25 cellular contexts compared by ENCODE assay signal in the genomic region with DNA sequence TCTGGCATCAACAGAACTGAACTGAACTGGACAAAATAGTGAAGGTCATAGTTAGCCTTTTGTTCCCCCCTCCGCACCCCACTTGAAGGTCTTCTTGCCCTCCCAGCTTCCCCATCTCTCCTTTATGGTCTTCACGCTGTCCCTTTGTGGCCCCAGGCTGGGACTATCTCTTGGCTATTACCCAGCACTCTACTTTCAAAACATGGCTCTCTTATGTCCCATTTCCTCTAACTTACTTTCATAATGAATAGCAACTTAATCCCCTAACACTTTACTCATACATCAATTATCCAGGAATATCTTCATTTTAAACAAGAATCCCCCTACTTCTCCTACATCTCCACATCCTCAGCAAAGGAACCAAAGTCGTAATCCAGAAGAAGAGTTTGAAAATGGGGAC.
A peak's percentile ranks its signal among the peaks of the same experiment; 100 is the strongest.
DNase-seq lines count a peak whose midpoint lies in the region; ATAC-seq, FAIRE-seq and TF ChIP-seq lines count a peak whose summit lies in the region.
"Had no signal": no experiment of that assay in that cellular context is flagged by ENCODE, and none has a peak within 500 bp of the region (broad histone marks: within the 10 kb centered on the region; RNA-seq: fewer than 3 reads in every experiment).

No MANE protein-coding gene starts in this region.

- intact Hi-C loops in GM12878 (cut with micrococcal nuclease; ENCODE audit: unreplicated experiment) (no loop called here), Right ventricle myocardium inferior (cut with DNase I) (no loop called here)

- H2AK5ac ChIP-seq in mesendoderm (ENCODE audit: low read length) = no peak overlapping the region

- H3K36me3 ChIP-seq in GM12878 (ENCODE audit: control insufficient read depth in 2 of 2, insufficient read depth in 2 of 2, low read length in 1 of 2) (no peaks in the 10 kb centered on the region), right atrium auricular region (no peaks in the 10 kb centered on the region), mesendoderm (ENCODE audit: control insufficient read depth, insufficient read depth, low read length) (no peaks in the 10 kb centered on the region)
- H3K36me3 ChIP-seq: adrenal gland, brain microvascular endothelial cell, heart left ventricle, MG63, neutrophil had no signal

- no peak overlapping the region for H4K5ac ChIP-seq in mesendoderm (ENCODE audit: low read length)

- no peak overlapping the region for H3K9ac ChIP-seq in GM12878 (ENCODE audit: control insufficient read depth, insufficient read depth, low read length)
- no peak overlapping the region for H3K9ac ChIP-seq in mesendoderm (ENCODE audit: low read length)

- no peak for TF ChIP-seq POLR2A in GM12878 (IDR thresholded peaks at IDR 0.05; ENCODE audit: low read depth, low read length)

- TF ChIP-seq RAD21 in GM12878 (IDR thresholded peaks at IDR 0.05; ENCODE audit: insufficient read depth, low read depth, low read length) = no peak

- RAD21 ChIA-PET in GM12878 (lab: Charles Lee; ENCODE audit: unreplicated experiment) = no interaction called here

- H2BK5ac ChIP-seq in mesendoderm (ENCODE audit: low read length) = no peak overlapping the region

- TF ChIP-seq CTCF in GM12878 (IDR thresholded peaks at IDR 0.05 in 2 of 3, conservative IDR thresholded peaks at IDR 0.05 in 1 of 3; ENCODE audit: control insufficient read depth in 2 of 3, extremely low read depth in 1 of 3, insufficient read depth in 1 of 3, low read depth in 3 of 3, low read length in 3 of 3) (no peak), right atrium auricular region (IDR thresholded peaks at IDR 0.05) (no peak)

- no peak for DNase-seq in GM12878 (ENCODE audit: low read depth, low spot score)
- no peak for DNase-seq in right atrium auricular region (ENCODE audit: low spot score)
- DNase-seq in Right ventricle myocardium inferior (ENCODE audit: missing footprints) = no peak
- no peak for DNase-seq in NCI-H2107 (lab: John Stamatoyannopoulos, UW)
- no peak for DNase-seq in mesendoderm
- DNase-seq: activated CD4-positive, alpha-beta T cell treated with anti-CD3 and anti-CD28 coated beads for 48 hours; activated naive CD4-positive, alpha-beta T cell; activated T-cell treated with anti-CD3 and anti-CD28 coated beads, Interleukin-2, amount 50 U/mL, for 24 hours; adrenal gland; brain microvascular endothelial cell; H9; heart left ventricle; left cardiac atrium; mesenchymal stem cell; MG63; NCI-H1436; NCI-H510A; SIG-M5; SW 1271 had no signal

- SMC1A ChIA-PET in GM12878 (lab: Charles Lee; ENCODE audit: uncharacterized antibody, unreplicated experiment) = interaction anchor here (0.6 kb wide), 1 partner anchor 654 kb away, joined by 3 read pairs; no protein-coding TSS in a partner anchor

- H2BK15ac ChIP-seq in mesendoderm (replicated peaks; ENCODE audit: low read depth) = no peak overlapping the region

- H3K4me3 ChIP-seq in GM12878 (no peak overlapping the region), right atrium auricular region (no peak overlapping the region), mesendoderm (ENCODE audit: low read length) (no peak overlapping the region)
- H3K4me3 ChIP-seq: adrenal gland, heart left ventricle, K562, MG63 had no signal

- no peak overlapping the region for H3K18ac ChIP-seq in mesendoderm (ENCODE audit: low read length)

- no peak for FAIRE-seq in GM12878 (lab: Jason Lieb, UNC)
- FAIRE-seq: K562 had no signal

- BruUV-seq in GM12878 (replicated peaks; lab: Mats Ljungman, UMichigan) = no TSS peak

- WGBS in GM12878 (ENCODE audit: insufficient coverage, insufficient replicate concordance, low lambda C conversion rate, missing lambda C conversion rate) = 18% methylated on average over 3 of the region's 3 CpGs
- WGBS in mesendoderm (ENCODE audit: extremely low coverage, insufficient coverage, low lambda C conversion rate) = no CpG with 5 or more reads among the region's 3 CpGs

- H3K79me2 ChIP-seq in GM12878 (ENCODE audit: control insufficient read depth, insufficient read depth, low read length) = no peaks in the 10 kb centered on the region
- no peaks in the 10 kb centered on the region for H3K79me2 ChIP-seq in mesendoderm (ENCODE audit: control insufficient read depth, insufficient read depth, low read length)

- TF ChIP-seq EP300 in GM12878 (IDR thresholded peaks at IDR 0.05; ENCODE audit: borderline replicate concordance in 1 of 2, control insufficient read depth in 1 of 2, low read depth in 2 of 2, low read length in 2 of 2) = no peak

- H4K8ac ChIP-seq in mesendoderm (ENCODE audit: low read depth, low read length) = no peak overlapping the region

- H3K4me2 ChIP-seq in GM12878 (ENCODE audit: control insufficient read depth, insufficient read depth) (peak overlapping the region; percentile 19; the same call in 1 of the 2 replicates), mesendoderm (ENCODE audit: low read length) (no peak overlapping the region)

- no peak overlapping the region for H2BK120ac ChIP-seq in mesendoderm (ENCODE audit: low read depth, low read length)

- H3K9me3 ChIP-seq in GM12878 (replicated peaks; ENCODE audit: control insufficient read depth, insufficient read depth, low read length) (peaks cover 14% of the 10 kb centered on the region; the same call in 2 of the 3 replicates), right atrium auricular region (no peaks in the 10 kb centered on the region)
- H3K9me3 ChIP-seq: adrenal gland, MG63, neutrophil had no signal

- no peak overlapping the region; the same call in 1 of the 2 replicates for H3K27ac ChIP-seq in GM12878 (ENCODE audit: control insufficient read depth, insufficient read depth)
- no peak overlapping the region for H3K27ac ChIP-seq in right atrium auricular region
- H3K27ac ChIP-seq in mesendoderm (ENCODE audit: low read depth, low read length) = no peak overlapping the region
- H3K27ac ChIP-seq: adrenal gland, brain microvascular endothelial cell, heart left ventricle, neutrophil had no signal

- H3K56ac ChIP-seq in mesendoderm (ENCODE audit: low read length) = no peak overlapping the region

- H2AFZ ChIP-seq in GM12878 (ENCODE audit: control insufficient read depth, low read depth, low read length) = no peak overlapping the region

- POLR2A ChIA-PET in GM12878 (lab: Charles Lee) = no interaction called here

- CTCF ChIA-PET in GM12878 (lab: Yijun Ruan, JAX) = no interaction called here

- H3K27me3 ChIP-seq in GM12878 (replicated peaks in 1 of 2; ENCODE audit: control insufficient read depth in 2 of 2, insufficient read depth in 2 of 2, low read length in 1 of 2) = no peaks in the 10 kb centered on the region
- H3K27me3 ChIP-seq in right atrium auricular region = no peaks in the 10 kb centered on the region
- H3K27me3 ChIP-seq in mesendoderm (ENCODE audit: insufficient read depth, low read length, poor library complexity) = no peaks in the 10 kb centered on the region
- H3K27me3 ChIP-seq: adrenal gland, brain microvascular endothelial cell, MG63, neutrophil had no signal

- H3K4me1 ChIP-seq in GM12878 (ENCODE audit: control insufficient read depth, insufficient read depth, low read length) (peaks cover 25% of the 10 kb centered on the region), right atrium auricular region (no peaks in the 10 kb centered on the region), mesendoderm (ENCODE audit: control insufficient read depth, low read depth, low read length) (no peaks in the 10 kb centered on the region)
- H3K4me1 ChIP-seq: adrenal gland had no signal

- ATAC-seq in GM18498 (IDR thresholded peaks at IDR 0.05; ENCODE audit: unreplicated experiment) (peak; percentile 42), GM21367 (IDR thresholded peaks at IDR 0.05; ENCODE audit: unreplicated experiment) (peak; percentile 36), HG03159 (IDR thresholded peaks at IDR 0.05; ENCODE audit: unreplicated experiment) (peak; percentile 53), GM12878 (peak; percentile 45), Right ventricle myocardium inferior (no peak)
- ATAC-seq: heart left ventricle, K562, left cardiac atrium, Panc1 had no signal

- in situ Hi-C loops in GM12878 (cut with MboI) = no loop called here

- no peak overlapping the region for H3K4ac ChIP-seq in mesendoderm (ENCODE audit: low read depth, low read length)

- no peaks in the 10 kb centered on the region for H4K20me1 ChIP-seq in GM12878 (ENCODE audit: control insufficient read depth, insufficient read depth)

- H3K23ac ChIP-seq in mesendoderm (ENCODE audit: low read length) = no peak overlapping the region

- no peaks in the 10 kb centered on the region for H3K79me1 ChIP-seq in mesendoderm (ENCODE audit: low read length)

TF ChIP-seq in GM12878, 131 proteins besides CTCF, POLR2A, EP300 and RAD21:
- TF ChIP-seq ZSCAN29 (IDR thresholded peaks at IDR 0.05) (no peak), SPI1 (IDR thresholded peaks at IDR 0.05; ENCODE audit: borderline replicate concordance, insufficient read depth, low read depth, low read length) (peak; percentile 72; the same call in 1 of the 2 replicates), IKZF2 (IDR thresholded peaks at IDR 0.05) (peak; percentile 14 to 16; a peak in 2 of 4 replicates), MTA2 (IDR thresholded peaks at IDR 0.05; ENCODE audit: low read depth) (peak; percentile 15; the same call in 1 of the 2 replicates), JUNB (IDR thresholded peaks at IDR 0.05) (peak; percentile 25; the same call in 1 of the 2 replicates)
